15 cellular contexts compared by ENCODE assay signal in genomic region chr2:115163572-115163971, GRCh38.
DNase-seq lines count a peak whose midpoint lies in the region; ATAC-seq and TF ChIP-seq lines count a peak whose summit lies in the region.
"Had no signal": no experiment of that assay in that cellular context is flagged by ENCODE, and none has a peak within 500 bp of the region (broad histone marks: within the 10 kb centered on the region; RNA-seq: fewer than 3 reads in every experiment).

No MANE protein-coding gene starts in this region.

- no peak for ATAC-seq in gastrocnemius medialis
- ATAC-seq in GM18868 (IDR thresholded peaks at IDR 0.05; ENCODE audit: unreplicated experiment) = no peak
- ATAC-seq: HCT116 had no signal

- peaks cover 13% of the 10 kb centered on the region for H3K27me3 Mint-ChIP-seq in glutamatergic neuron (ENCODE audit: unreplicated experiment)

- H3K36me3 ChIP-seq in gastrocnemius medialis = no peaks in the 10 kb centered on the region
- H3K36me3 ChIP-seq: Peyer's patch, right atrium auricular region had no signal

- in situ Hi-C loops in gastrocnemius medialis (cut with MboI; ENCODE audit: low sequenced_read_pairs in 4 of 4) = no loop called here

- intact Hi-C loops in gastrocnemius medialis (cut with DNase I; ENCODE audit: low total_unique reads) = no loop called here

- no peak overlapping the region for H3K4me3 ChIP-seq in gastrocnemius medialis
- H3K4me3 ChIP-seq: right atrium auricular region had no signal

- H3K9me3 ChIP-seq in gastrocnemius medialis = no peaks in the 10 kb centered on the region
- H3K9me3 ChIP-seq: Peyer's patch, right atrium auricular region had no signal

- no peak for TF ChIP-seq CTCF in glutamatergic neuron (IDR thresholded peaks at IDR 0.05; ENCODE audit: partially characterized antibody, unreplicated experiment)
- TF ChIP-seq CTCF in gastrocnemius medialis (IDR thresholded peaks at IDR 0.05 in 4 of 5, conservative IDR thresholded peaks at IDR 0.05 in 1 of 5) = no peak

- peaks cover 9% of the 10 kb centered on the region for H3K4me1 Mint-ChIP-seq in glutamatergic neuron (ENCODE audit: low read depth, unreplicated experiment)

- TF ChIP-seq POLR2A in gastrocnemius medialis (IDR thresholded peaks at IDR 0.05) = no peak

- no peaks in the 10 kb centered on the region for H3K36me3 Mint-ChIP-seq in glutamatergic neuron (ENCODE audit: unreplicated experiment)

- no peak overlapping the region for H3K27ac ChIP-seq in gastrocnemius medialis
- H3K27ac ChIP-seq: Peyer's patch, right atrium auricular region had no signal

- DNase-seq in NCI-H748 (lab: John Stamatoyannopoulos, UW; ENCODE audit: unreplicated experiment) = peak; percentile 40
- DNase-seq in NCI-H748 treated with DMSO at 0.1 percent for 48 hours (lab: John Stamatoyannopoulos, UW) = no peak
- peak; percentile 35 for DNase-seq in NCI-H2107 treated with DMSO at 0.1 percent for 48 hours (lab: John Stamatoyannopoulos, UW; ENCODE audit: unreplicated experiment)
- no peak for DNase-seq in glutamatergic neuron
- DNase-seq in superior temporal gyrus (ENCODE audit: extremely low spot score) = peak; percentile 45
- no peak for DNase-seq in stimulated activated CD4-positive, alpha-beta T cell treated with anti-CD3 and anti-CD28 coated beads, Interleukin-4, amount 100 ng/mL, for 1 hour
- DNase-seq in gastrocnemius medialis = no peak
- DNase-seq: activated CD4-positive, alpha-beta T cell treated with anti-CD3 and anti-CD28 coated beads, Interleukin-2, amount 50 U/mL, for 1 hour; activated naive CD4-positive, alpha-beta T cell treated with anti-CD3 and anti-CD28 coated beads for 36 hours; CD4-positive, alpha-beta T cell; foreskin fibroblast; Peyer's patch had no signal

- peaks cover 10 to 37% (median 26%) of the 10 kb centered on the region in 3 donors for H3K27me3 ChIP-seq in gastrocnemius medialis

- H3K4me1 ChIP-seq in gastrocnemius medialis = no peaks in the 10 kb centered on the region

- H3K4me3 Mint-ChIP-seq in glutamatergic neuron (ENCODE audit: unreplicated experiment) = peak overlapping the region; percentile 87
- H3K4me3 Mint-ChIP-seq: activated naive CD4-positive, alpha-beta T cell treated with anti-CD3 and anti-CD28 coated beads for 36 hours; CD4-positive, alpha-beta T cell had no signal

- peak overlapping the region; percentile 4 for H3K27ac Mint-ChIP-seq in glutamatergic neuron (ENCODE audit: unreplicated experiment)
- H3K27ac Mint-ChIP-seq: activated naive CD4-positive, alpha-beta T cell treated with anti-CD3 and anti-CD28 coated beads for 36 hours; CD4-positive, alpha-beta T cell had no signal

- peaks cover 3% of the 10 kb centered on the region for H3K9me3 Mint-ChIP-seq in glutamatergic neuron (ENCODE audit: unreplicated experiment)
- H3K9me3 Mint-ChIP-seq: activated naive CD4-positive, alpha-beta T cell treated with anti-CD3 and anti-CD28 coated beads for 36 hours had no signal

Comparison
In these comparisons a context has a peak if more than half of its experiments do, and no peak if none do; other contexts are left out.
1. DNase-seq: peak in NCI-H748 (single experiment), NCI-H2107 treated with DMSO at 0.1 percent for 48 hours (single experiment) and superior temporal gyrus (single experiment); none in NCI-H748 treated with DMSO at 0.1 percent for 48 hours (single experiment), glutamatergic neuron (single experiment), stimulated activated CD4-positive, alpha-beta T cell treated with anti-CD3 and anti-CD28 coated beads, Interleukin-4, amount 100 ng/mL, for 1 hour (single experiment) and gastrocnemius medialis (0 of 2).